Comparison of ENCODE assay signal across 9 cellular contexts in genomic region chr3:123328851-123329635, GRCh38.
DNase-seq lines count a peak whose midpoint lies in the region; ATAC-seq and TF ChIP-seq lines count a peak whose summit lies in the region.
"Had no signal": no experiment of that assay in that cellular context is flagged by ENCODE, and none has a peak within 500 bp of the region (broad histone marks: within the 10 kb centered on the region; RNA-seq: fewer than 3 reads in every experiment).

No MANE protein-coding gene starts in this region.

- H3K27me3 ChIP-seq in Loucy (ENCODE audit: insufficient read depth, low read length, poor library complexity, severe bottlenecking) = no peaks in the 10 kb centered on the region
- H3K27me3 ChIP-seq in SJSA1 (replicated peaks) = no peaks in the 10 kb centered on the region; the same call in none of the 2 replicates
- no peaks in the 10 kb centered on the region for H3K27me3 ChIP-seq in gastroesophageal sphincter
- H3K27me3 ChIP-seq in ovary = no peaks in the 10 kb centered on the region
- no peaks in the 10 kb centered on the region for H3K27me3 ChIP-seq in thoracic aorta (replicated peaks; ENCODE audit: insufficient read depth)

- no peak for TF ChIP-seq EP300 in gastroesophageal sphincter (IDR thresholded peaks at IDR 0.05)
- no peak for TF ChIP-seq EP300 in ovary (IDR thresholded peaks at IDR 0.05)

- TF ChIP-seq CTCF in Loucy (conservative IDR thresholded peaks at IDR 0.05; ENCODE audit: low read length) (peak; percentile 94), gastroesophageal sphincter (IDR thresholded peaks at IDR 0.05) (peak in 3 of 4 experiments; percentile 95 to 98 (median 98)), ovary (IDR thresholded peaks at IDR 0.05) (peak; percentile 91 to 95 (median 93)), thoracic aorta (IDR thresholded peaks at IDR 0.05) (peak; percentile 97)

- no peak for TF ChIP-seq POLR2A in gastroesophageal sphincter (IDR thresholded peaks at IDR 0.05)
- TF ChIP-seq POLR2A in ovary (IDR thresholded peaks at IDR 0.05) = no peak

- H3K9me3 ChIP-seq in Loucy (ENCODE audit: insufficient read depth, low read depth, low read length) (no peaks in the 10 kb centered on the region), SJSA1 (replicated peaks) (no peaks in the 10 kb centered on the region), gastroesophageal sphincter (no peaks in the 10 kb centered on the region), ovary (no peaks in the 10 kb centered on the region), thoracic aorta (no peaks in the 10 kb centered on the region)

- intact Hi-C loops in ovary (cut with DNase I) = loop anchor here (1.0 to 5.0 kb wide), 6 partner anchors 158 to 1798 kb away; no protein-coding TSS in a partner anchor

- H3K4me3 ChIP-seq in Loucy (ENCODE audit: low read length, poor library complexity, severe bottlenecking) (no peak overlapping the region), SJSA1 (no peak overlapping the region), gastroesophageal sphincter (no peak overlapping the region), ovary (no peak overlapping the region), thoracic aorta (no peak overlapping the region)
- H3K4me3 ChIP-seq: skin epidermis had no signal

- no peaks in the 10 kb centered on the region for H3F3A ChIP-seq in Loucy (ENCODE audit: low read depth)

- WGBS in gastroesophageal sphincter (ENCODE audit: low coverage in 1 of 2), 2 donors = 0 to 5% methylated on average over 4 to 6 of the region's 13 CpGs
- WGBS in ovary, 3 donors = 20 to 23% (median 21%) methylated on average over 13 of the region's 13 CpGs

- H3K36me3 ChIP-seq in Loucy (ENCODE audit: insufficient read depth, low read length) = no peaks in the 10 kb centered on the region
- no peaks in the 10 kb centered on the region for H3K36me3 ChIP-seq in SJSA1
- H3K36me3 ChIP-seq in gastroesophageal sphincter = peaks cover 0 to 43% of the 10 kb centered on the region in 2 donors
- no peaks in the 10 kb centered on the region for H3K36me3 ChIP-seq in ovary
- peaks cover 10% of the 10 kb centered on the region for H3K36me3 ChIP-seq in thoracic aorta

- DNase-seq in 8988T = peak; percentile 83
- peak; percentile 57 to 71 for DNase-seq in SJSA1 (ENCODE audit: low read depth in 1 of 2, low spot score in 2 of 2)
- DNase-seq in activated gamma-delta T cell (lab: John Stamatoyannopoulos, UW) = peak; percentile 43
- DNase-seq in ovary = peak; percentile 72 to 89 (median 87)
- DNase-seq in thoracic aorta (ENCODE audit: low spot score) = peak; percentile 44

- H3K9me2 ChIP-seq in Loucy (replicated peaks; ENCODE audit: low read depth, low read length) = no peaks in the 10 kb centered on the region

- ATAC-seq in GM18498 (IDR thresholded peaks at IDR 0.05; ENCODE audit: unreplicated experiment) = peak; percentile 70
- ATAC-seq in gastroesophageal sphincter = peak; percentile 48
- peak; percentile 17 for ATAC-seq in thoracic aorta (ENCODE audit: insufficient number of reproducible peaks, low FRiP score, low read depth)

- H2AFZ ChIP-seq in Loucy (ENCODE audit: low read length) = no peak overlapping the region

- no peaks in the 10 kb centered on the region for H4K20me1 ChIP-seq in Loucy (ENCODE audit: insufficient read depth, low read length, poor library complexity, severe bottlenecking)

- H3K79me2 ChIP-seq in Loucy (ENCODE audit: insufficient read depth, low read length) = no peaks in the 10 kb centered on the region

- no peak overlapping the region for H3K4me2 ChIP-seq in Loucy (ENCODE audit: low read depth, low read length, poor library complexity, severe bottlenecking)

- no peak overlapping the region for H3K9ac ChIP-seq in Loucy (ENCODE audit: low read depth, low read length, poor library complexity, severe bottlenecking)

- H3K4me1 ChIP-seq in Loucy (ENCODE audit: insufficient read depth, low read length, poor library complexity, severe bottlenecking) (peaks cover 8% of the 10 kb centered on the region), SJSA1 (replicated peaks) (no peaks in the 10 kb centered on the region), gastroesophageal sphincter (peaks cover 10 to 100% (median 23%) of the 10 kb centered on the region in 3 donors), ovary (ENCODE audit: insufficient read depth) (peaks cover 16% of the 10 kb centered on the region), thoracic aorta (ENCODE audit: control insufficient read depth in 1 of 2, low read depth in 2 of 2) (peaks cover 17 to 83% of the 10 kb centered on the region in 2 donors)

- H3K27ac ChIP-seq in SJSA1 (no peak overlapping the region), gastroesophageal sphincter (peak overlapping the region; percentile 60 to 90 (median 86)), ovary (no peak overlapping the region), thoracic aorta (peak overlapping the region; percentile 75 to 86)
- H3K27ac ChIP-seq: skin epidermis had no signal

Comparison
In these comparisons a context has a peak if more than half of its experiments do, and no peak if none do; other contexts are left out.
1. ATAC-seq: peak in every context shown above with its lines; median percentile 70 in GM18498; 48 in gastroesophageal sphincter; 17 in thoracic aorta.
2. H3K27ac ChIP-seq: peak in gastroesophageal sphincter (4 of 4) and thoracic aorta (2 of 2); none in SJSA1 (single experiment) and ovary (0 of 2).
3. Peak in every context shown above with its lines, with median percentiles within 50 percentile points of each other: DNase-seq and CTCF ChIP-seq.